20 cellular contexts compared by ENCODE assay signal in genomic region chr2:132676999-132677398, GRCh38. TPM values are rescaled to one million over a fixed set of nuclear protein-coding genes. Genes with fewer than 3 reads are reported as not detected.
DNase-seq lines count a peak whose midpoint lies in the region; ATAC-seq, FAIRE-seq and TF ChIP-seq lines count a peak whose summit lies in the region.
"Had no signal": no experiment of that assay in that cellular context is flagged by ENCODE, and none has a peak within 500 bp of the region (broad histone marks: within the 10 kb centered on the region; RNA-seq: fewer than 3 reads in every experiment).

No MANE protein-coding gene starts in this region.

- no peak for TF ChIP-seq POLR2A in HepG2 (IDR thresholded peaks at IDR 0.05; ENCODE audit: insufficient read depth in 1 of 2, low read depth in 2 of 2, low read length in 2 of 2)
- TF ChIP-seq POLR2A in right lobe of liver (IDR thresholded peaks at IDR 0.05), result no peak

- peaks cover 8 to 14% of the 10 kb centered on the region in 2 donors for H3K27me3 Mint-ChIP-seq in T-cell

- in situ Hi-C loops in HepG2 (cut with HindIII; ENCODE audit: extremely low pct_ligation_motif_present, low pct_unique_long_range_greater_than_20kb), result no loop called here
- in situ Hi-C loops in HAP-1 (cut with MboI; ENCODE audit: low sequenced_read_pairs), result no loop called here

- H3K27ac ChIP-seq in HepG2 (ENCODE audit: extremely low read length, insufficient read depth, low read length) (no peak overlapping the region), right lobe of liver (no peak overlapping the region), OCI-LY3 (ENCODE audit: low read length) (no peak overlapping the region)
- H3K27ac ChIP-seq: heart right ventricle, right atrium auricular region, RWPE1, upper lobe of left lung had no signal

- 47% methylated on average over 2 of the region's 2 CpGs for WGBS in HepG2 (ENCODE audit: low lambda C conversion rate)
- WGBS in right lobe of liver (ENCODE audit: insufficient coverage, low coverage, low lambda C conversion rate, missing lambda C conversion rate), result 75% methylated on average over 2 of the region's 2 CpGs

- CTCF ChIA-PET in HepG2 (lab: Yijun Ruan, JAX; ENCODE audit: low intra/inter-chr PET ratio, low total read pairs) (no interaction called here), T-cell (lab: Charles Lee) (no interaction called here)

- intact Hi-C loops in HepG2 (cut with micrococcal nuclease; ENCODE audit: unreplicated experiment) (no loop called here), right lobe of liver (cut with DNase I) (no loop called here), mucosa of descending colon (cut with DNase I, micrococcal nuclease) (no loop called here)

- peaks cover 0 to 2% (median 0%) of the 10 kb centered on the region in 3 donors for H3K9me3 Mint-ChIP-seq in T-cell
- H3K9me3 Mint-ChIP-seq: activated CD8-positive, alpha-beta T cell treated with anti-CD3 and anti-CD28 coated beads for 36 hours; endodermal cell had no signal

- no peak for ATAC-seq in HepG2
- no peak for ATAC-seq in right lobe of liver
- ATAC-seq in mucosa of descending colon, result no peak
- no peak for ATAC-seq in T-cell (replicated peaks in 1 of 4)
- ATAC-seq: activated CD8-positive, alpha-beta T cell treated with anti-CD3 and anti-CD28 coated beads for 36 hours; heart right ventricle; left lobe of liver; natural killer cell had no signal

- no peak for DNase-seq in HepG2 (ENCODE audit: low spot score)
- no peak for DNase-seq in right lobe of liver
- DNase-seq in dermis blood vessel endothelial cell, result peak; percentile 5
- DNase-seq in HAP-1 (ENCODE audit: low spot score in 2 of 2), result no peak
- no peak for DNase-seq in mucosa of descending colon
- no peak for DNase-seq in T-cell
- DNase-seq in midbrain (lab: John Stamatoyannopoulos, UW), result no peak
- DNase-seq: activated CD8-positive, alpha-beta T cell treated with anti-CD3 and anti-CD28 coated beads for 36 hours; activated effector memory CD4-positive, alpha-beta T cell treated with anti-CD3 and anti-CD28 coated beads, Interleukin-2, amount 50 U/mL, for 16 hours; AML-193; endodermal cell; heart right ventricle; natural killer cell; NCI-H2171; stimulated activated CD4-positive, alpha-beta T cell treated with anti-CD3 and anti-CD28 coated beads, Interleukin-2, amount 100 ng/mL, for 48 hours; upper lobe of left lung had no signal

- no peak overlapping the region for H3K27ac Mint-ChIP-seq in T-cell
- H3K27ac Mint-ChIP-seq: activated CD8-positive, alpha-beta T cell treated with anti-CD3 and anti-CD28 coated beads for 36 hours; endodermal cell; natural killer cell had no signal

- TF ChIP-seq CTCF in HepG2 (CRISPR knock-in tag; IDR thresholded peaks at IDR 0.05) (no peak), right lobe of liver (IDR thresholded peaks at IDR 0.05) (peak in 2 of 4 donors; percentile 13 to 26), OCI-LY3 (IDR thresholded peaks at IDR 0.05; ENCODE audit: low read depth, low read length) (peak; percentile 57), mucosa of descending colon (IDR thresholded peaks at IDR 0.05) (no peak)

- POLR2A ChIA-PET in HepG2 (lab: Yijun Ruan, JAX) (no interaction called here), T-cell (lab: Charles Lee) (no interaction called here)

- H3K4me1 ChIP-seq in HepG2 (ENCODE audit: insufficient read depth, low read length), result no peaks in the 10 kb centered on the region
- H3K4me1 ChIP-seq in right lobe of liver, result no peaks in the 10 kb centered on the region
- H3K4me1 ChIP-seq in OCI-LY3 (ENCODE audit: low read length), result no peaks in the 10 kb centered on the region
- no peaks in the 10 kb centered on the region for H3K4me1 ChIP-seq in HAP-1
- no peaks in the 10 kb centered on the region for H3K4me1 ChIP-seq in mucosa of descending colon (ENCODE audit: low read depth)
- H3K4me1 ChIP-seq: heart right ventricle, right atrium auricular region, upper lobe of left lung had no signal

- no peak overlapping the region for H3K4me3 Mint-ChIP-seq in T-cell
- H3K4me3 Mint-ChIP-seq: activated CD8-positive, alpha-beta T cell treated with anti-CD3 and anti-CD28 coated beads for 36 hours; endodermal cell; natural killer cell had no signal

- no peak overlapping the region for H3K4me3 ChIP-seq in HepG2 (replicated peaks in 1 of 3; ENCODE audit: insufficient read depth in 1 of 3, low read depth in 2 of 3, low read length in 3 of 3)
- H3K4me3 ChIP-seq in right lobe of liver, result no peak overlapping the region
- no peak overlapping the region for H3K4me3 ChIP-seq in OCI-LY3 (ENCODE audit: low read length)
- no peak overlapping the region for H3K4me3 ChIP-seq in HAP-1
- no peak overlapping the region for H3K4me3 ChIP-seq in mucosa of descending colon
- H3K4me3 ChIP-seq: heart right ventricle, right atrium auricular region, upper lobe of left lung had no signal

- no peak overlapping the region for H3K9ac ChIP-seq in HepG2 (ENCODE audit: insufficient read depth, low read depth, low read length)
- H3K9ac ChIP-seq in OCI-LY3 (ENCODE audit: low read length), result no peak overlapping the region

- H3K79me2 ChIP-seq in HepG2 (ENCODE audit: insufficient read depth, low read length) (no peaks in the 10 kb centered on the region), OCI-LY3 (ENCODE audit: low read length) (no peaks in the 10 kb centered on the region)

- no peaks in the 10 kb centered on the region for H3K36me3 ChIP-seq in HepG2 (replicated peaks in 1 of 2; ENCODE audit: control insufficient read depth in 1 of 2, insufficient read depth in 2 of 2, low read length in 2 of 2)
- no peaks in the 10 kb centered on the region for H3K36me3 ChIP-seq in right lobe of liver
- H3K36me3 ChIP-seq in OCI-LY3 (replicated peaks; ENCODE audit: low read depth, low read length), result no peaks in the 10 kb centered on the region
- H3K36me3 ChIP-seq in HAP-1 (replicated peaks), result no peaks in the 10 kb centered on the region
- no peaks in the 10 kb centered on the region for H3K36me3 ChIP-seq in mucosa of descending colon (ENCODE audit: low read depth)
- H3K36me3 ChIP-seq: heart right ventricle, right atrium auricular region, upper lobe of left lung had no signal

- no peaks in the 10 kb centered on the region for H3K27me3 ChIP-seq in HepG2 (ENCODE audit: control insufficient read depth in 1 of 2, insufficient read depth in 2 of 2, low read length in 2 of 2)
- no peaks in the 10 kb centered on the region for H3K27me3 ChIP-seq in right lobe of liver
- peaks cover 24% of the 10 kb centered on the region for H3K27me3 ChIP-seq in OCI-LY3 (ENCODE audit: low read depth, low read length)
- no peaks in the 10 kb centered on the region for H3K27me3 ChIP-seq in HAP-1 (ENCODE audit: low read depth)
- H3K27me3 ChIP-seq: right atrium auricular region, upper lobe of left lung had no signal

- no peak for FAIRE-seq in HepG2 (lab: Jason Lieb, UNC)

- TF ChIP-seq RAD21 in HepG2 (CRISPR knock-in tag; IDR thresholded peaks at IDR 0.05), result no peak

- no peaks in the 10 kb centered on the region for H3K9me3 ChIP-seq in HepG2 (ENCODE audit: low read length)
- no peaks in the 10 kb centered on the region for H3K9me3 ChIP-seq in right lobe of liver
- H3K9me3 ChIP-seq in OCI-LY3 (ENCODE audit: insufficient read depth, low read length), result no peaks in the 10 kb centered on the region
- no peaks in the 10 kb centered on the region for H3K9me3 ChIP-seq in HAP-1
- H3K9me3 ChIP-seq in mucosa of descending colon, result no peaks in the 10 kb centered on the region
- H3K9me3 ChIP-seq: heart right ventricle, right atrium auricular region, upper lobe of left lung had no signal

- H3K4me2 ChIP-seq in HepG2 (ENCODE audit: low read depth, low read length) (no peak overlapping the region), OCI-LY3 (ENCODE audit: low read length) (no peak overlapping the region)

- TF ChIP-seq EP300 in HepG2 (IDR thresholded peaks at IDR 0.05; ENCODE audit: low read depth in 2 of 2, low read length in 2 of 2), result no peak
- no peak for TF ChIP-seq EP300 in HepG2 (CRISPR knock-in tag; IDR thresholded peaks at IDR 0.05; ENCODE audit: borderline replicate concordance)

- no peaks in the 10 kb centered on the region for H3K4me1 Mint-ChIP-seq in T-cell
- H3K4me1 Mint-ChIP-seq: endodermal cell, natural killer cell had no signal

- no peak overlapping the region for H2AFZ ChIP-seq in HepG2 (ENCODE audit: low read length)
- H2AFZ ChIP-seq in OCI-LY3 (ENCODE audit: low read depth, low read length), result no peak overlapping the region

- H3K36me3 Mint-ChIP-seq in T-cell, result no peaks in the 10 kb centered on the region
- H3K36me3 Mint-ChIP-seq: natural killer cell had no signal

- H4K20me1 ChIP-seq in HepG2 (ENCODE audit: insufficient read depth, low read length) (no peaks in the 10 kb centered on the region), OCI-LY3 (ENCODE audit: insufficient read depth, low read length) (no peaks in the 10 kb centered on the region)

- no TSS peak for BruUV-seq in HepG2 (replicated peaks; lab: Mats Ljungman, UMichigan)

TF ChIP-seq in HepG2, 621 proteins besides CTCF, POLR2A, EP300 and RAD21 (continues in another document):
- TF ChIP-seq RARG (CRISPR knock-in tag; IDR thresholded peaks at IDR 0.05; ENCODE audit: low read depth), result no peak

RNA-seq across cellular contexts. Expression of gene LYPD1, which starts 7.0 kb away (rescaled TPM):
- total RNA-seq in HepG2 (2016; rRNA removed; fragmentation: Illumina TruSeq; extraction: Trizol) (not detected in 2 replicates), right lobe of liver (1 to 10 TPM in 1 of 6 experiments, under 1 TPM in 4, not detected in 1; 0.27 to 1.5 (median 0.81) TPM), dermis blood vessel endothelial cell (0.34 and 0.51 TPM in 2 replicates), mucosa of descending colon (1 to 10 TPM in 2 of 3 donors, not detected in 1; 1.8 to 3.2 TPM), T-cell (under 1 TPM in 1 of 5 donors, not detected in 4; 0.15 TPM)
- not detected in 2 replicates for total RNA-seq in HepG2 (2016; cell fraction: cytosol; rRNA removed; fragmentation: Illumina TruSeq; extraction: Trizol; ENCODE audit: low read depth)
- total RNA-seq in HepG2 (2016; cell fraction: insoluble cytoplasmic fraction; rRNA removed; fragmentation: Illumina TruSeq; extraction: Trizol), result not detected in 2 replicates
- total RNA-seq in HepG2 (2016; cell fraction: membrane; rRNA removed; fragmentation: Illumina TruSeq; extraction: Trizol), result 0.10 TPM in 1 of 2 replicates, not detected in the other
- total RNA-seq in HepG2 (2016; cell fraction: nucleus; rRNA removed; fragmentation: Illumina TruSeq; extraction: Trizol), result not detected in 2 replicates
- polyA plus RNA-seq in HepG2 (2011; rRNA removed), result not detected in 2 replicates
- 0.03 TPM in 1 of 2 replicates, not detected in the other for polyA plus RNA-seq in HepG2 (2011; cell fraction: cytosol; rRNA removed)
- not detected in 2 replicates for polyA plus RNA-seq in HepG2 (2011; cell fraction: nucleus; rRNA removed)
- polyA plus RNA-seq in HepG2 (2012), result not detected in 2 replicates
- polyA plus RNA-seq in HepG2 (2016; cell fraction: cytosol; fragmentation: Illumina TruSeq; extraction: Trizol; ENCODE audit: low read depth), result not detected in 2 replicates
- polyA plus RNA-seq in HepG2 (2016; cell fraction: insoluble cytoplasmic fraction; fragmentation: Illumina TruSeq; extraction: Trizol; ENCODE audit: low read depth), result not detected in 2 replicates
- polyA plus RNA-seq in HepG2 (2016; cell fraction: membrane; fragmentation: Illumina TruSeq; extraction: Trizol; ENCODE audit: low read depth), result not detected in 2 replicates
- polyA plus RNA-seq in HepG2 (2016; cell fraction: nucleus; fragmentation: Illumina TruSeq; extraction: Trizol; ENCODE audit: insufficient read depth, low read depth), result not detected in 2 replicates
- 0.54 TPM in 1 of 2 replicates, not detected in the other for polyA minus RNA-seq in HepG2 (2011; rRNA and poly(A)+ RNA removed; ENCODE audit: low replicate concordance)
- not detected in 2 replicates for polyA minus RNA-seq in HepG2 (2011; cell fraction: cytosol; rRNA and poly(A)+ RNA removed)
- polyA minus RNA-seq in HepG2 (2011; cell fraction: nucleus; rRNA and poly(A)+ RNA removed), result not detected in 2 replicates
- total RNA-seq: activated CD8-positive, alpha-beta T cell treated with anti-CD3 and anti-CD28 coated beads for 36 hours; natural killer cell had no signal
